Comparison of ENCODE assay signal across 12 cellular contexts in genomic region chr1:59173721-59174120, GRCh38.
DNase-seq lines count a peak whose midpoint lies in the region; FAIRE-seq and TF ChIP-seq lines count a peak whose summit lies in the region.
"Had no signal": no experiment of that assay in that cellular context is flagged by ENCODE, and none has a peak within 500 bp of the region (broad histone marks: within the 10 kb centered on the region; RNA-seq: fewer than 3 reads in every experiment).

No MANE protein-coding gene starts in this region.

- CTCF ChIA-PET in activated CD4-positive, alpha-beta T cell treated with anti-CD3 and anti-CD28 coated beads, Interleukin-2, amount 10 ng/mL, durations not matched to agents 7 days and 5 days (lab: Charles Lee) = no interaction called here

- H3K4me1 Mint-ChIP-seq in HFFc6 (ENCODE audit: low read depth) (peaks cover 53% of the 10 kb centered on the region), astrocyte (ENCODE audit: low read depth, unreplicated experiment) (peaks cover 10% of the 10 kb centered on the region)
- no peaks in the 10 kb centered on the region for H3K4me1 Mint-ChIP-seq in activated CD4-positive, alpha-beta T cell treated with anti-CD3 and anti-CD28 coated beads, Interleukin-2, amount 10 ng/mL, durations not matched to agents 7 days and 5 days

- FAIRE-seq in astrocyte (lab: Jason Lieb, UNC) = peak; percentile 9

- H3K27ac Mint-ChIP-seq in HFFc6 (peak overlapping the region; percentile 77), astrocyte (ENCODE audit: unreplicated experiment) (no peak overlapping the region)
- no peak overlapping the region for H3K27ac Mint-ChIP-seq in activated CD4-positive, alpha-beta T cell treated with anti-CD3 and anti-CD28 coated beads, Interleukin-2, amount 10 ng/mL, durations not matched to agents 7 days and 5 days
- H3K27ac Mint-ChIP-seq: activated naive CD4-positive, alpha-beta T cell treated with anti-CD3 and anti-CD28 coated beads, Interleukin-2, amount 50 U/mL, for 72 hours had no signal

- H3K36me3 ChIP-seq in ACC112 (ENCODE audit: insufficient read depth, low read length) = no peaks in the 10 kb centered on the region
- no peaks in the 10 kb centered on the region for H3K36me3 ChIP-seq in astrocyte (ENCODE audit: insufficient read depth, low read length)

- H3K9me3 Mint-ChIP-seq in HFFc6 = no peaks in the 10 kb centered on the region
- peaks cover 2% of the 10 kb centered on the region for H3K9me3 Mint-ChIP-seq in astrocyte (ENCODE audit: unreplicated experiment)
- H3K9me3 Mint-ChIP-seq in activated CD4-positive, alpha-beta T cell treated with anti-CD3 and anti-CD28 coated beads, Interleukin-2, amount 10 ng/mL, durations not matched to agents 7 days and 5 days = no peaks in the 10 kb centered on the region

- H3K4me2 ChIP-seq in astrocyte (ENCODE audit: low read length) = peak overlapping the region; percentile 23

- no peak for TF ChIP-seq CTCF in HFFc6 (IDR thresholded peaks at IDR 0.05)
- TF ChIP-seq CTCF in astrocyte (IDR thresholded peaks at IDR 0.05; ENCODE audit: insufficient read depth, low read depth, low read length) = no peak
- TF ChIP-seq CTCF in coronary artery (IDR thresholded peaks at IDR 0.05) = no peak

- H3K36me3 Mint-ChIP-seq in HFFc6 (ENCODE audit: low read depth) = peaks cover 15% of the 10 kb centered on the region
- no peaks in the 10 kb centered on the region for H3K36me3 Mint-ChIP-seq in astrocyte (ENCODE audit: low read depth, unreplicated experiment)
- H3K36me3 Mint-ChIP-seq in activated CD4-positive, alpha-beta T cell treated with anti-CD3 and anti-CD28 coated beads, Interleukin-2, amount 10 ng/mL, durations not matched to agents 7 days and 5 days (ENCODE audit: low read depth) = no peaks in the 10 kb centered on the region
- H3K36me3 Mint-ChIP-seq: activated naive CD4-positive, alpha-beta T cell treated with anti-CD3 and anti-CD28 coated beads, Interleukin-2, amount 50 U/mL, for 72 hours had no signal

- no peaks in the 10 kb centered on the region for H3K79me2 ChIP-seq in ACC112 (ENCODE audit: control insufficient read depth, insufficient read depth, low read length, unreplicated experiment)
- no peaks in the 10 kb centered on the region for H3K79me2 ChIP-seq in astrocyte (ENCODE audit: insufficient read depth, low read length)

- H3K9ac ChIP-seq in astrocyte (ENCODE audit: low read length) = no peak overlapping the region

- DNase-seq in HFFc6 (peak; percentile 71), astrocyte (ENCODE audit: low read depth) (peak; percentile 73), iris pigment epithelial cell (ENCODE audit: low read depth) (peak; percentile 81), GF-D8 (lab: John Stamatoyannopoulos, UW) (no peak), AML-193 (lab: John Stamatoyannopoulos, UW) (no peak), coronary artery (ENCODE audit: low spot score) (no peak)
- no peak for DNase-seq in activated CD4-positive, alpha-beta T cell treated with anti-CD3 and anti-CD28 coated beads, Interleukin-2, amount 10 ng/mL, durations not matched to agents 7 days and 5 days
- DNase-seq: NCI-H1048, nucleus accumbens, SW 1271 had no signal

- H2AFZ ChIP-seq in ACC112 (ENCODE audit: low read length, unreplicated experiment) = no peak overlapping the region
- H2AFZ ChIP-seq in astrocyte (ENCODE audit: low read depth, low read length) = no peak overlapping the region

- H3K27me3 ChIP-seq in ACC112 (ENCODE audit: insufficient read depth, low read length) (no peaks in the 10 kb centered on the region), astrocyte (ENCODE audit: insufficient read depth, low read length) (no peaks in the 10 kb centered on the region)

- H3K4me3 Mint-ChIP-seq in HFFc6 = peak overlapping the region; percentile 25; the same call in 1 of the 2 replicates
- no peak overlapping the region for H3K4me3 Mint-ChIP-seq in astrocyte (ENCODE audit: unreplicated experiment)
- no peak overlapping the region for H3K4me3 Mint-ChIP-seq in activated CD4-positive, alpha-beta T cell treated with anti-CD3 and anti-CD28 coated beads, Interleukin-2, amount 10 ng/mL, durations not matched to agents 7 days and 5 days

- peaks cover 18% of the 10 kb centered on the region for H3K4me1 ChIP-seq in ACC112 (ENCODE audit: control insufficient read depth, insufficient read depth, low read length, unreplicated experiment)
- H3K4me1 ChIP-seq in astrocyte (ENCODE audit: insufficient read depth, low read length) = peaks cover 8% of the 10 kb centered on the region

- POLR2A ChIA-PET in activated CD4-positive, alpha-beta T cell treated with anti-CD3 and anti-CD28 coated beads, Interleukin-2, amount 10 ng/mL, durations not matched to agents 7 days and 5 days (lab: Charles Lee) = no interaction called here

- H4K20me1 ChIP-seq in astrocyte (ENCODE audit: insufficient read depth, low read length) = no peaks in the 10 kb centered on the region

- H3K9me3 ChIP-seq in astrocyte (ENCODE audit: insufficient read depth, low read depth, low read length) = no peaks in the 10 kb centered on the region

- H3K27ac ChIP-seq in ACC112 (ENCODE audit: low read depth, low read length) (peak overlapping the region; percentile 27), astrocyte (ENCODE audit: low read depth, low read length) (no peak overlapping the region), coronary artery (no peak overlapping the region)

- H3K27me3 Mint-ChIP-seq in HFFc6 (ENCODE audit: insufficient read depth) (no peaks in the 10 kb centered on the region), astrocyte (ENCODE audit: low read depth, unreplicated experiment) (no peaks in the 10 kb centered on the region)
- H3K27me3 Mint-ChIP-seq in activated CD4-positive, alpha-beta T cell treated with anti-CD3 and anti-CD28 coated beads, Interleukin-2, amount 10 ng/mL, durations not matched to agents 7 days and 5 days = peaks cover 6% of the 10 kb centered on the region

- H3K4me3 ChIP-seq in ACC112 (ENCODE audit: low read depth, low read length) (no peak overlapping the region), astrocyte (ENCODE audit: insufficient read depth, low read depth, low read length) (no peak overlapping the region), coronary artery (no peak overlapping the region)

Comparison
In these comparisons a context has a peak if more than half of its experiments do, and no peak if none do; other contexts are left out.
1. DNase-seq: peak in HFFc6 (single experiment), astrocyte (single experiment) and iris pigment epithelial cell (single experiment); none in GF-D8 (single experiment), AML-193 (0 of 2), coronary artery (single experiment) and activated CD4-positive, alpha-beta T cell treated with anti-CD3 and anti-CD28 coated beads, Interleukin-2, amount 10 ng/mL, durations not matched to agents 7 days and 5 days (single experiment).